In the genomic region with DNA sequence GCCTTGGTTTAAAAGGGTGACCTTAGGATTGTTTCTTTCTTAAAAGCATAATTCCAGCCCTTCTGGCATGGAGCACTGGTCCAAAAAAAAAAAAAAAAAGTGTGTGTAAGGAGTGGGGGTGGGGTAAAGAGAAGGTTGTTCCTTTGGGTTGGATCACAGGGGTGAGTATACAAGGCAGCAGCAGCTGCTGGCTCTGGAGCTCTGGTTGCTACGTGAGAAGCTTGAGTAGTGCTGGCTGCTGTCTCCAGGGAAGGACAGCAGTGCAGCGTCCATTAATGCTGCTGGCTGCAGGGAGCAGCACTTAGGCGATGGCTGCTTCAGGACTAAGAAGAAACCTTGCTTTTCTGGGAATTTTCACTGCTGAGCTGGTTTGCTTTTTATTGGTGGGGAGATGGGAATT, we compare ENCODE assay signal across 2 cellular contexts.
TF ChIP-seq lines count a peak whose summit lies in the region.

No MANE protein-coding gene starts in this region.

TF ChIP-seq in SK-N-SH treated with all-trans-retinoic acid at 6 μM for 48 hours, 23 proteins besides CTCF, POLR2A, EP300 and RAD21 (continued from another document):
- TF ChIP-seq, protein P1, sequence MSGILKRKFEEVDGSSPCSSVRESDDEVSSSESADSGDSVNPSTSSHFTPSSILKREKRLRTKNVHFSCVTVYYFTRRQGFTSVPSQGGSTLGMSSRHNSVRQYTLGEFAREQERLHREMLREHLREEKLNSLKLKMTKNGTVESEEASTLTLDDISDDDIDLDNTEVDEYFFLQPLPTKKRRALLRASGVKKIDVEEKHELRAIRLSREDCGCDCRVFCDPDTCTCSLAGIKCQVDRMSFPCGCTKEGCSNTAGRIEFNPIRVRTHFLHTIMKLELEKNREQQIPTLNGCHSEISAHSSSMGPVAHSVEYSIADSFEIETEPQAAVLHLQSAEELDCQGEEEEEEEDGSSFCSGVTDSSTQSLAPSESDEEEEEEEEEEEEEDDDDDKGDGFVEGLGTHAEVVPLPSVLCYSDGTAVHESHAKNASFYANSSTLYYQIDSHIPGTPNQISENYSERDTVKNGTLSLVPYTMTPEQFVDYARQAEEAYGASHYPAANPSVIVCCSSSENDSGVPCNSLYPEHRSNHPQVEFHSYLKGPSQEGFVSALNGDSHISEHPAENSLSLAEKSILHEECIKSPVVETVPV (CRISPR knock-in tag; IDR thresholded peaks at IDR 0.05) = no peak
- TF ChIP-seq TCF4 (CRISPR knock-in tag; IDR thresholded peaks at IDR 0.05; ENCODE audit: borderline replicate concordance) (no peak), ZC3H10 (CRISPR knock-in tag; IDR thresholded peaks at IDR 0.05) (no peak), ZNF70 (CRISPR knock-in tag; IDR thresholded peaks at IDR 0.05) (no peak), GLIS3 (CRISPR knock-in tag; IDR thresholded peaks at IDR 0.05) (no peak), ARNTL (CRISPR knock-in tag; IDR thresholded peaks at IDR 0.05; ENCODE audit: borderline replicate concordance, low read depth) (no peak), ZFP30 (CRISPR knock-in tag; IDR thresholded peaks at IDR 0.05) (no peak), BACH2 (CRISPR knock-in tag; IDR thresholded peaks at IDR 0.05; ENCODE audit: borderline replicate concordance) (no peak), ISL1 (CRISPR knock-in tag; IDR thresholded peaks at IDR 0.05) (no peak), OSR1 (CRISPR knock-in tag; IDR thresholded peaks at IDR 0.05) (no peak), CSDC2 (CRISPR knock-in tag; IDR thresholded peaks at IDR 0.05) (no peak), ESRRG (CRISPR knock-in tag; IDR thresholded peaks at IDR 0.05) (no peak), SNAI2 (CRISPR knock-in tag; IDR thresholded peaks at IDR 0.05) (no peak), ZNF565 (CRISPR knock-in tag; conservative IDR thresholded peaks at IDR 0.05; ENCODE audit: low read depth) (no peak), TOX (CRISPR knock-in tag; IDR thresholded peaks at IDR 0.05; ENCODE audit: borderline replicate concordance) (no peak)

TF ChIP-seq in H1, 55 proteins besides CTCF, POLR2A, EP300 and RAD21 (continued from another document):
- TF ChIP-seq TCF12 (IDR thresholded peaks at IDR 0.05; ENCODE audit: low read depth, low read length) = 0 out of 2 replicates have a peak, but pooled peaks have one; percentile 49
- peak; percentile 63; the same call in 1 of the 2 replicates for TF ChIP-seq SP4 (IDR thresholded peaks at IDR 0.05; ENCODE audit: low read length)
- TF ChIP-seq POU5F1 (IDR thresholded peaks at IDR 0.05; ENCODE audit: low read depth, low read length) = no peak
- TF ChIP-seq TBP (IDR thresholded peaks at IDR 0.05; ENCODE audit: low read depth, low read length) = peak; percentile 71; the same call in 1 of the 2 replicates
- no peak for TF ChIP-seq SIX5 (IDR thresholded peaks at IDR 0.05; ENCODE audit: low read depth, low read length)
- TF ChIP-seq TAF7 (optimal IDR thresholded peaks at IDR 0.05; ENCODE audit: borderline replicate concordance, low read depth, low read length) = peak; percentile 86
- TF ChIP-seq, protein P2, sequence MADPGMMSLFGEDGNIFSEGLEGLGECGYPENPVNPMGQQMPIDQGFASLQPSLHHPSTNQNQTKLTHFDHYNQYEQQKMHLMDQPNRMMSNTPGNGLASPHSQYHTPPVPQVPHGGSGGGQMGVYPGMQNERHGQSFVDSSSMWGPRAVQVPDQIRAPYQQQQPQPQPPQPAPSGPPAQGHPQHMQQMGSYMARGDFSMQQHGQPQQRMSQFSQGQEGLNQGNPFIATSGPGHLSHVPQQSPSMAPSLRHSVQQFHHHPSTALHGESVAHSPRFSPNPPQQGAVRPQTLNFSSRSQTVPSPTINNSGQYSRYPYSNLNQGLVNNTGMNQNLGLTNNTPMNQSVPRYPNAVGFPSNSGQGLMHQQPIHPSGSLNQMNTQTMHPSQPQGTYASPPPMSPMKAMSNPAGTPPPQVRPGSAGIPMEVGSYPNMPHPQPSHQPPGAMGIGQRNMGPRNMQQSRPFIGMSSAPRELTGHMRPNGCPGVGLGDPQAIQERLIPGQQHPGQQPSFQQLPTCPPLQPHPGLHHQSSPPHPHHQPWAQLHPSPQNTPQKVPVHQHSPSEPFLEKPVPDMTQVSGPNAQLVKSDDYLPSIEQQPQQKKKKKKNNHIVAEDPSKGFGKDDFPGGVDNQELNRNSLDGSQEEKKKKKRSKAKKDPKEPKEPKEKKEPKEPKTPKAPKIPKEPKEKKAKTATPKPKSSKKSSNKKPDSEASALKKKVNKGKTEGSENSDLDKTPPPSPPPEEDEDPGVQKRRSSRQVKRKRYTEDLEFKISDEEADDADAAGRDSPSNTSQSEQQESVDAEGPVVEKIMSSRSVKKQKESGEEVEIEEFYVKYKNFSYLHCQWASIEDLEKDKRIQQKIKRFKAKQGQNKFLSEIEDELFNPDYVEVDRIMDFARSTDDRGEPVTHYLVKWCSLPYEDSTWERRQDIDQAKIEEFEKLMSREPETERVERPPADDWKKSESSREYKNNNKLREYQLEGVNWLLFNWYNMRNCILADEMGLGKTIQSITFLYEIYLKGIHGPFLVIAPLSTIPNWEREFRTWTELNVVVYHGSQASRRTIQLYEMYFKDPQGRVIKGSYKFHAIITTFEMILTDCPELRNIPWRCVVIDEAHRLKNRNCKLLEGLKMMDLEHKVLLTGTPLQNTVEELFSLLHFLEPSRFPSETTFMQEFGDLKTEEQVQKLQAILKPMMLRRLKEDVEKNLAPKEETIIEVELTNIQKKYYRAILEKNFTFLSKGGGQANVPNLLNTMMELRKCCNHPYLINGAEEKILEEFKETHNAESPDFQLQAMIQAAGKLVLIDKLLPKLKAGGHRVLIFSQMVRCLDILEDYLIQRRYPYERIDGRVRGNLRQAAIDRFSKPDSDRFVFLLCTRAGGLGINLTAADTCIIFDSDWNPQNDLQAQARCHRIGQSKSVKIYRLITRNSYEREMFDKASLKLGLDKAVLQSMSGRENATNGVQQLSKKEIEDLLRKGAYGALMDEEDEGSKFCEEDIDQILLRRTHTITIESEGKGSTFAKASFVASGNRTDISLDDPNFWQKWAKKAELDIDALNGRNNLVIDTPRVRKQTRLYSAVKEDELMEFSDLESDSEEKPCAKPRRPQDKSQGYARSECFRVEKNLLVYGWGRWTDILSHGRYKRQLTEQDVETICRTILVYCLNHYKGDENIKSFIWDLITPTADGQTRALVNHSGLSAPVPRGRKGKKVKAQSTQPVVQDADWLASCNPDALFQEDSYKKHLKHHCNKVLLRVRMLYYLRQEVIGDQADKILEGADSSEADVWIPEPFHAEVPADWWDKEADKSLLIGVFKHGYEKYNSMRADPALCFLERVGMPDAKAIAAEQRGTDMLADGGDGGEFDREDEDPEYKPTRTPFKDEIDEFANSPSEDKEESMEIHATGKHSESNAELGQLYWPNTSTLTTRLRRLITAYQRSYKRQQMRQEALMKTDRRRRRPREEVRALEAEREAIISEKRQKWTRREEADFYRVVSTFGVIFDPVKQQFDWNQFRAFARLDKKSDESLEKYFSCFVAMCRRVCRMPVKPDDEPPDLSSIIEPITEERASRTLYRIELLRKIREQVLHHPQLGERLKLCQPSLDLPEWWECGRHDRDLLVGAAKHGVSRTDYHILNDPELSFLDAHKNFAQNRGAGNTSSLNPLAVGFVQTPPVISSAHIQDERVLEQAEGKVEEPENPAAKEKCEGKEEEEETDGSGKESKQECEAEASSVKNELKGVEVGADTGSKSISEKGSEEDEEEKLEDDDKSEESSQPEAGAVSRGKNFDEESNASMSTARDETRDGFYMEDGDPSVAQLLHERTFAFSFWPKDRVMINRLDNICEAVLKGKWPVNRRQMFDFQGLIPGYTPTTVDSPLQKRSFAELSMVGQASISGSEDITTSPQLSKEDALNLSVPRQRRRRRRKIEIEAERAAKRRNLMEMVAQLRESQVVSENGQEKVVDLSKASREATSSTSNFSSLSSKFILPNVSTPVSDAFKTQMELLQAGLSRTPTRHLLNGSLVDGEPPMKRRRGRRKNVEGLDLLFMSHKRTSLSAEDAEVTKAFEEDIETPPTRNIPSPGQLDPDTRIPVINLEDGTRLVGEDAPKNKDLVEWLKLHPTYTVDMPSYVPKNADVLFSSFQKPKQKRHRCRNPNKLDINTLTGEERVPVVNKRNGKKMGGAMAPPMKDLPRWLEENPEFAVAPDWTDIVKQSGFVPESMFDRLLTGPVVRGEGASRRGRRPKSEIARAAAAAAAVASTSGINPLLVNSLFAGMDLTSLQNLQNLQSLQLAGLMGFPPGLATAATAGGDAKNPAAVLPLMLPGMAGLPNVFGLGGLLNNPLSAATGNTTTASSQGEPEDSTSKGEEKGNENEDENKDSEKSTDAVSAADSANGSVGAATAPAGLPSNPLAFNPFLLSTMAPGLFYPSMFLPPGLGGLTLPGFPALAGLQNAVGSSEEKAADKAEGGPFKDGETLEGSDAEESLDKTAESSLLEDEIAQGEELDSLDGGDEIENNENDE (IDR thresholded peaks at IDR 0.05; ENCODE audit: insufficient replicate concordance, low read length) = no peak
- TF ChIP-seq BCL11A (IDR thresholded peaks at IDR 0.05; ENCODE audit: low read depth in 2 of 2, low read length in 2 of 2) = no peak
- TF ChIP-seq EGR1 (IDR thresholded peaks at IDR 0.05; ENCODE audit: borderline replicate concordance, low read depth, low read length) = no peak
- peak; percentile 93 for TF ChIP-seq YY1 (IDR thresholded peaks at IDR 0.05; ENCODE audit: low read depth, low read length)
- 0 out of 4 replicates have a peak, but pooled peaks of 1 of the 2 experiments have one; percentile 16 for TF ChIP-seq HDAC2 (IDR thresholded peaks at IDR 0.05; ENCODE audit: borderline replicate concordance in 1 of 2, low read depth in 2 of 2, low read length in 2 of 2)
- TF ChIP-seq, protein P3, sequence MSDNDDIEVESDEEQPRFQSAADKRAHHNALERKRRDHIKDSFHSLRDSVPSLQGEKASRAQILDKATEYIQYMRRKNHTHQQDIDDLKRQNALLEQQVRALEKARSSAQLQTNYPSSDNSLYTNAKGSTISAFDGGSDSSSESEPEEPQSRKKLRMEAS (IDR thresholded peaks at IDR 0.05) = 0 out of 2 replicates have a peak, but pooled peaks have one; percentile 12
- peak; percentile 74 to 95; a peak in 2 of 4 replicates for TF ChIP-seq SIN3A (conservative IDR thresholded peaks at IDR 0.05 in 1 of 2, IDR thresholded peaks at IDR 0.05 in 1 of 2; ENCODE audit: low read depth in 1 of 2, low read length in 2 of 2)
- TF ChIP-seq JUND (IDR thresholded peaks at IDR 0.05; ENCODE audit: low read length) = no peak
- TF ChIP-seq POLR2AphosphoS5 (IDR thresholded peaks at IDR 0.05; ENCODE audit: low read depth, low read length) = peak; percentile 90
- peak; percentile 29; the same call in 1 of the 2 replicates for TF ChIP-seq GTF2F1 (IDR thresholded peaks at IDR 0.05; ENCODE audit: borderline replicate concordance, low read depth, low read length)
